ENCODE assay signal across 12 cellular contexts in the genomic region with DNA sequence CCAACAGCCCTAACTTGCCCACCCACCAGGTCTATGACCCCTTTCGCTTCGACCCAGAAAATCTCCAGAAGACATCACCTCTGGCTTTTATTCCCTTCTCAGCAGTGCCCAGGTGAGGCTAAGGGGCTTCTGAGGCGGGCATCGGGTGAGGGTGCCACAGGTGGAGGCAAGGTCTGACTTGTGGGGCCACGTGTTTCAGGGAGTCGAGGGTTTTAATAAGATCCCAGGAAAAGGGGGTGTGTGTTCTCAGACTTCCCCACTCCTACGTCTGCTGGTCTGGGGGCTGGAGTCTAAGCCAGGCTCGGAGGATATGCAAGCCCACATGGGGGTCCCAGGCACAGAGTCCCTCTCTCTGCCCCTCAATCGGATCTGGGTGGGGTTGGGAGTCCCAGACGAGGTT.
DNase-seq lines count a peak whose midpoint lies in the region; ATAC-seq and TF ChIP-seq lines count a peak whose summit lies in the region.
"Had no signal": no experiment of that assay in that cellular context is flagged by ENCODE, and none has a peak within 500 bp of the region (broad histone marks: within the 10 kb centered on the region; RNA-seq: fewer than 3 reads in every experiment).

No MANE protein-coding gene starts in this region.

- no peak for ATAC-seq in HG02938 (IDR thresholded peaks at IDR 0.05; ENCODE audit: unreplicated experiment)

- no peak for TF ChIP-seq CTCF in HL-60 (IDR thresholded peaks at IDR 0.05; ENCODE audit: insufficient read depth, low read length)
- no peak for TF ChIP-seq CTCF in parathyroid adenoma (IDR thresholded peaks at IDR 0.05)
- no peak for TF ChIP-seq CTCF in GM13976 (IDR thresholded peaks at IDR 0.05; ENCODE audit: borderline replicate concordance, control extremely low read depth, extremely low read depth, insufficient read depth, missing control alignments)

- no peak overlapping the region for H3K4me2 ChIP-seq in parathyroid adenoma (ENCODE audit: low read length)

- H3K36me3 ChIP-seq in duodenal mucosa (ENCODE audit: control insufficient read depth in 1 of 2, insufficient read depth in 2 of 2, low read length in 2 of 2) (no peaks in the 10 kb centered on the region), parathyroid adenoma (ENCODE audit: control insufficient read depth, insufficient read depth, low read length) (no peaks in the 10 kb centered on the region)
- H3K36me3 ChIP-seq: adrenal gland, heart right ventricle, lower lobe of right lung, right lobe of liver had no signal

- H3K4me1 ChIP-seq in duodenal mucosa (ENCODE audit: control insufficient read depth in 1 of 2, insufficient read depth in 2 of 2, low read length in 2 of 2) (peaks cover 0 to 11% of the 10 kb centered on the region in 2 donors), parathyroid adenoma (peaks cover 6% of the 10 kb centered on the region)
- H3K4me1 ChIP-seq: adrenal gland, lower lobe of right lung, right lobe of liver had no signal

- peak; percentile 22 for DNase-seq in activated effector memory CD4-positive, alpha-beta T cell treated with anti-CD3 and anti-CD28 coated beads, Interleukin-2, amount 50 U/mL, for 16 hours
- no peak for DNase-seq in activated effector memory CD4-positive, alpha-beta T cell treated with Interleukin-2 at 50 U/mL for 16 hours
- DNase-seq in HL-60 (ENCODE audit: low read depth in 1 of 2, low spot score in 1 of 2): no peak
- no peak for DNase-seq in activated gamma-delta T cell treated with Interleukin-2 at 50 U/mL for 16 hours
- no peak for DNase-seq in GM13976 (ENCODE audit: low spot score)

- peak overlapping the region; percentile 47 for H3K4me3 ChIP-seq in HL-60 (replicated peaks; ENCODE audit: insufficient read depth, low read length)
- peak overlapping the region; percentile 40 to 41 for H3K4me3 ChIP-seq in duodenal mucosa (ENCODE audit: low read depth in 1 of 2, low read length in 2 of 2)
- no peak overlapping the region for H3K4me3 ChIP-seq in parathyroid adenoma (ENCODE audit: low read depth, low read length)
- H3K4me3 ChIP-seq: adrenal gland, heart right ventricle, lower lobe of right lung, right lobe of liver had no signal

- H3K27me3 ChIP-seq in HL-60 (ENCODE audit: insufficient read depth, poor library complexity, severe bottlenecking) (peaks cover 3% of the 10 kb centered on the region), duodenal mucosa (ENCODE audit: control insufficient read depth in 1 of 2, insufficient read depth in 2 of 2, low read length in 2 of 2) (peaks cover 0 to 5% of the 10 kb centered on the region in 2 donors), parathyroid adenoma (ENCODE audit: control insufficient read depth, insufficient read depth, low read length) (no peaks in the 10 kb centered on the region)
- H3K27me3 ChIP-seq: right lobe of liver had no signal

- peak overlapping the region; percentile 72 for H2AFZ ChIP-seq in parathyroid adenoma

- H3K9me3 ChIP-seq in duodenal mucosa (ENCODE audit: control insufficient read depth in 1 of 2, low read length in 2 of 2) (no peaks in the 10 kb centered on the region), parathyroid adenoma (ENCODE audit: control insufficient read depth, low read length) (no peaks in the 10 kb centered on the region)
- H3K9me3 ChIP-seq: adrenal gland, heart right ventricle, lower lobe of right lung, right lobe of liver had no signal

- H3K27ac ChIP-seq in HL-60 (replicated peaks) (no peak overlapping the region), duodenal mucosa (ENCODE audit: low read depth, low read length) (no peak overlapping the region), parathyroid adenoma (no peak overlapping the region)
- H3K27ac ChIP-seq: adrenal gland, heart right ventricle, lower lobe of right lung, right lobe of liver had no signal

- H3K79me2 ChIP-seq in parathyroid adenoma: no peaks in the 10 kb centered on the region

- no peak overlapping the region for H3K9ac ChIP-seq in duodenal mucosa (ENCODE audit: low read depth in 1 of 2, low read length in 2 of 2)
- H3K9ac ChIP-seq in parathyroid adenoma: no peak overlapping the region

- in situ Hi-C loops in GM13976 (cut with MboI; ENCODE audit: low sequenced_read_pairs, unreplicated experiment): no loop called here
